Comparison of ENCODE assay signal across 14 cellular contexts in genomic region chr11:115313224-115313838, GRCh38.
DNase-seq lines count a peak whose midpoint lies in the region; ATAC-seq and TF ChIP-seq lines count a peak whose summit lies in the region.
"Had no signal": no experiment of that assay in that cellular context is flagged by ENCODE, and none has a peak within 500 bp of the region (broad histone marks: within the 10 kb centered on the region; RNA-seq: fewer than 3 reads in every experiment).

No MANE protein-coding gene starts in this region.

- no peaks in the 10 kb centered on the region for H3K27me3 ChIP-seq in BLaER1
- H3K27me3 ChIP-seq in thyroid gland, result no peaks in the 10 kb centered on the region
- H3K27me3 ChIP-seq: BLaER1 treated with 17β-estradiol and CSF1 and Interleukin-3, amounts not matched to agents 10 nM and 100 nM had no signal

- 0 out of 2 replicates have a peak overlapping the region, but pooled peaks have one; percentile 3 for H3K4me2 ChIP-seq in BLaER1

- TF ChIP-seq CTCF in WTC11 (IDR thresholded peaks at IDR 0.05) (no peak), thyroid gland (IDR thresholded peaks at IDR 0.05) (no peak)

- POLR2A ChIA-PET in WTC11 (lab: Charles Lee), result no interaction called here

- CTCF ChIA-PET in WTC11 (lab: Charles Lee), result interaction anchor here (1.0 to 1.1 kb wide), 2 partner anchors 22 to 202 kb away, joined by 3 read pairs; no protein-coding TSS in a partner anchor

- intact Hi-C loops in thyroid gland (cut with DNase I), result no loop called here

- no peaks in the 10 kb centered on the region for H3K36me3 Mint-ChIP-seq in WTC11
- H3K36me3 Mint-ChIP-seq: CD8-positive, alpha-beta T cell had no signal

- H3K27ac Mint-ChIP-seq in WTC11, result no peak overlapping the region
- H3K27ac Mint-ChIP-seq: CD8-positive, alpha-beta T cell; H9 had no signal

- no peaks in the 10 kb centered on the region for H3K27me3 Mint-ChIP-seq in WTC11 (ENCODE audit: low read depth)

- TF ChIP-seq POLR2A in thyroid gland (IDR thresholded peaks at IDR 0.05), result no peak

- H3K4me3 ChIP-seq in BLaER1, result no peak overlapping the region
- no peak overlapping the region for H3K4me3 ChIP-seq in thyroid gland (replicated peaks in 1 of 3)
- H3K4me3 ChIP-seq: BLaER1 treated with 17β-estradiol and CSF1 and Interleukin-3, amounts not matched to agents 10 nM and 100 nM had no signal

- 80% methylated on average over 2 of the region's 2 CpGs for WGBS in thyroid gland, 2 donors

- ATAC-seq in WTC11 (no peak), GM21825 (IDR thresholded peaks at IDR 0.05; ENCODE audit: unreplicated experiment) (no peak), HG02588 (IDR thresholded peaks at IDR 0.05; ENCODE audit: unreplicated experiment) (no peak)
- ATAC-seq: CD8-positive, alpha-beta T cell had no signal

- H3K9ac ChIP-seq in BLaER1, result no peak overlapping the region
- H3K9ac ChIP-seq: BLaER1 treated with 17β-estradiol and CSF1 and Interleukin-3, amounts not matched to agents 10 nM and 100 nM had no signal

- DNase-seq in NOMO-1 treated with DMSO at 0.1 percent for 48 hours (lab: John Stamatoyannopoulos, UW; ENCODE audit: unreplicated experiment) (peak; percentile 20), NOMO-1 treated with dmso at 0.1 percent for 144 hours (lab: John Stamatoyannopoulos, UW; ENCODE audit: unreplicated experiment) (no peak), WTC11 (ENCODE audit: low spot score) (no peak), thyroid gland (no peak)
- DNase-seq: 8988T; CD8-positive, alpha-beta T cell; DMS 273 treated with DMSO at 0.1 percent for 48 hours; DMS79; GDM1; H9 had no signal

- no peaks in the 10 kb centered on the region for H4K20me1 ChIP-seq in BLaER1
- H4K20me1 ChIP-seq: BLaER1 treated with 17β-estradiol and CSF1 and Interleukin-3, amounts not matched to agents 10 nM and 100 nM had no signal

- H3K36me3 ChIP-seq in BLaER1 (no peaks in the 10 kb centered on the region), thyroid gland (no peaks in the 10 kb centered on the region)
- H3K36me3 ChIP-seq: BLaER1 treated with 17β-estradiol and CSF1 and Interleukin-3, amounts not matched to agents 10 nM and 100 nM had no signal

- no peaks in the 10 kb centered on the region for H3K9me3 Mint-ChIP-seq in WTC11
- H3K9me3 Mint-ChIP-seq: CD8-positive, alpha-beta T cell; H9 had no signal

- H3K9me3 ChIP-seq in BLaER1, result no peaks in the 10 kb centered on the region
- no peaks in the 10 kb centered on the region for H3K9me3 ChIP-seq in thyroid gland
- H3K9me3 ChIP-seq: BLaER1 treated with 17β-estradiol and CSF1 and Interleukin-3, amounts not matched to agents 10 nM and 100 nM had no signal

- H3K4me1 Mint-ChIP-seq in WTC11, result no peaks in the 10 kb centered on the region
- H3K4me1 Mint-ChIP-seq: H9 had no signal

- H3K4me3 Mint-ChIP-seq in WTC11, result no peak overlapping the region
- H3K4me3 Mint-ChIP-seq: CD8-positive, alpha-beta T cell; H9 had no signal

- no peak overlapping the region for H3K27ac ChIP-seq in BLaER1
- H3K27ac ChIP-seq in thyroid gland, result peak overlapping the region in 2 of 3 donors; percentile 8 to 34
- H3K27ac ChIP-seq: BLaER1 treated with 17β-estradiol and CSF1 and Interleukin-3, amounts not matched to agents 10 nM and 100 nM had no signal

- H3K4me1 ChIP-seq in BLaER1 (peaks cover 35% of the 10 kb centered on the region), thyroid gland (peaks cover 22 to 38% of the 10 kb centered on the region in 2 donors)

TF ChIP-seq in WTC11, 78 proteins besides CTCF, POLR2A, EP300 and RAD21:
- no peak for TF ChIP-seq SOX15 (CRISPR knock-in tag; IDR thresholded peaks at IDR 0.05)
- TF ChIP-seq ESRRA (CRISPR knock-in tag; IDR thresholded peaks at IDR 0.05; ENCODE audit: borderline replicate concordance), result no peak
- peak; percentile 62; the same call in 1 of the 2 replicates for TF ChIP-seq PRDM15 (CRISPR knock-in tag; IDR thresholded peaks at IDR 0.05)
TF ChIP-seq in WTC11: peak in this region for 1.
